ENCODE assay signal across 17 cellular contexts in the genomic region with DNA sequence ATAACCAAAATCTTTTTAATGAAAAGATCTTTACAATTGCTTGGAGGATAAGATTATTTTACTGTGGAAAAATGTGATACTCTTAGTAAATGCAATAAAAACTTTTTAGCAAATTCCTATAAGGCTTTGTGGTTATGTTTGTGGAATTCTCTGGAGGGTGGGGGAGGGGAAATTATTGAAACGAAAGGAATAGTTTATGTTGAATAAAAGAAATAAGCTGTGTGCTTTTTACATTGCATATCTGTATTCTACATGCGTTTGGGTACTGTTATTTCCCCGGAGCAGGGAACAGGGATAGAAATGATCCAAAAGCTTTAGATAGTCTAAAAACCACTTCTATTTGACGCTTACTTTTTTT.
DNase-seq lines count a peak whose midpoint lies in the region; ATAC-seq and TF ChIP-seq lines count a peak whose summit lies in the region.
"Had no signal": no experiment of that assay in that cellular context is flagged by ENCODE, and none has a peak within 500 bp of the region (broad histone marks: within the 10 kb centered on the region; RNA-seq: fewer than 3 reads in every experiment).

No MANE protein-coding gene starts in this region.

- H3K27ac Mint-ChIP-seq in osteocyte (ENCODE audit: unreplicated experiment): no peak overlapping the region
- H3K27ac Mint-ChIP-seq in CD8-positive, alpha-beta memory T cell: no peak overlapping the region
- H3K27ac Mint-ChIP-seq: CD4-positive, CD25-positive, alpha-beta regulatory T cell had no signal

- no peaks in the 10 kb centered on the region for H3K27me3 ChIP-seq in gastrocnemius medialis
- no peaks in the 10 kb centered on the region for H3K27me3 ChIP-seq in CD8-positive, alpha-beta memory T cell (ENCODE audit: insufficient read depth, low read length, poor library complexity, severe bottlenecking)
- H3K27me3 ChIP-seq: Peyer's patch had no signal

- H3K4me1 ChIP-seq in gastrocnemius medialis: peaks cover 28 to 36% of the 10 kb centered on the region in 2 donors
- H3K4me1 ChIP-seq in CD8-positive, alpha-beta memory T cell (ENCODE audit: insufficient read depth, low read length): no peaks in the 10 kb centered on the region
- H3K4me1 ChIP-seq: Peyer's patch had no signal

- H3K9me3 ChIP-seq in gastrocnemius medialis: no peaks in the 10 kb centered on the region
- no peaks in the 10 kb centered on the region for H3K9me3 ChIP-seq in CD8-positive, alpha-beta memory T cell (ENCODE audit: low read length)
- H3K9me3 ChIP-seq: Peyer's patch had no signal

- no peak for ATAC-seq in gastrocnemius medialis
- ATAC-seq: SK-N-SH treated with all-trans-retinoic acid at 6 μM for 48 hours had no signal

- H3K27ac ChIP-seq in gastrocnemius medialis: peak overlapping the region in 3 of 4 donors; percentile 84 to 91 (median 85)
- no peak overlapping the region for H3K27ac ChIP-seq in CD8-positive, alpha-beta memory T cell (ENCODE audit: low read depth, low read length)
- H3K27ac ChIP-seq: Peyer's patch had no signal

- no peak for TF ChIP-seq POLR2A in gastrocnemius medialis (IDR thresholded peaks at IDR 0.05)

- H3K4me1 Mint-ChIP-seq in osteocyte (ENCODE audit: unreplicated experiment): peaks cover 20% of the 10 kb centered on the region
- H3K4me1 Mint-ChIP-seq in CD8-positive, alpha-beta memory T cell: no peaks in the 10 kb centered on the region

- in situ Hi-C loops in gastrocnemius medialis (cut with MboI; ENCODE audit: low sequenced_read_pairs in 4 of 4): no loop called here

- peak; percentile 65 for DNase-seq in EH (ENCODE audit: low read depth)
- peak; percentile 19 for DNase-seq in M059J (ENCODE audit: low read depth)
- DNase-seq in fibroblast of peridontal ligament (ENCODE audit: extremely low read depth): peak; percentile 33
- no peak for DNase-seq in gastrocnemius medialis
- DNase-seq in osteocyte (ENCODE audit: extremely low spot score, unreplicated experiment): no peak
- no peak for DNase-seq in CD8-positive, alpha-beta memory T cell
- DNase-seq in stimulated activated CD4-positive, alpha-beta T cell treated with anti-CD3 and anti-CD28 coated beads, Interleukin-2, amount 100 ng/mL, for 24 hours: no peak
- DNase-seq: ACHN; CD4-positive, CD25-positive, alpha-beta regulatory T cell; Karpas-422; MM.1S; NCI-H1092 treated with DMSO at 0.1 percent for 48 hours; NCI-H2081 treated with DMSO at 0.1 percent for 48 hours; NCI-H510A treated with DMSO at 0.1 percent for 48 hours; Peyer's patch; SHP77 had no signal

- no peaks in the 10 kb centered on the region for H3K9me3 Mint-ChIP-seq in osteocyte (ENCODE audit: unreplicated experiment)
- no peaks in the 10 kb centered on the region for H3K9me3 Mint-ChIP-seq in CD8-positive, alpha-beta memory T cell

- no peaks in the 10 kb centered on the region for H3K27me3 Mint-ChIP-seq in osteocyte (ENCODE audit: unreplicated experiment)
- H3K27me3 Mint-ChIP-seq in CD8-positive, alpha-beta memory T cell: peaks cover 2 to 24% of the 10 kb centered on the region in 2 donors
- H3K27me3 Mint-ChIP-seq: CD4-positive, CD25-positive, alpha-beta regulatory T cell had no signal

- TF ChIP-seq CTCF in gastrocnemius medialis (IDR thresholded peaks at IDR 0.05 in 4 of 5, conservative IDR thresholded peaks at IDR 0.05 in 1 of 5): no peak
- TF ChIP-seq CTCF in osteocyte (IDR thresholded peaks at IDR 0.05): no peak

- no peak overlapping the region for H3K4me3 Mint-ChIP-seq in osteocyte (ENCODE audit: unreplicated experiment)
- no peak overlapping the region for H3K4me3 Mint-ChIP-seq in CD8-positive, alpha-beta memory T cell
- H3K4me3 Mint-ChIP-seq: CD4-positive, CD25-positive, alpha-beta regulatory T cell had no signal

- H3K4me3 ChIP-seq in gastrocnemius medialis: no peak overlapping the region
- H3K4me3 ChIP-seq in CD8-positive, alpha-beta memory T cell (ENCODE audit: low read length): no peak overlapping the region
- H3K4me3 ChIP-seq: Peyer's patch had no signal

- H3K36me3 Mint-ChIP-seq in osteocyte (ENCODE audit: unreplicated experiment): no peaks in the 10 kb centered on the region
- peaks cover 0 to 2% (median 0%) of the 10 kb centered on the region in 3 donors for H3K36me3 Mint-ChIP-seq in CD8-positive, alpha-beta memory T cell

- no peaks in the 10 kb centered on the region for H3K36me3 ChIP-seq in gastrocnemius medialis
- H3K36me3 ChIP-seq in CD8-positive, alpha-beta memory T cell (ENCODE audit: insufficient read depth, low read length): no peaks in the 10 kb centered on the region
- H3K36me3 ChIP-seq: Peyer's patch had no signal

- POLR2A ChIA-PET in CD8-positive, alpha-beta memory T cell (lab: Charles Lee): no interaction called here

- intact Hi-C loops in gastrocnemius medialis (cut with DNase I; ENCODE audit: low total_unique reads): no loop called here

- CTCF ChIA-PET in CD8-positive, alpha-beta memory T cell (lab: Charles Lee): no interaction called here

Comparison
In these comparisons a context has a peak if more than half of its experiments do, and no peak if none do; other contexts are left out.
1. DNase-seq: peak in EH (single experiment), M059J (single experiment) and fibroblast of peridontal ligament (single experiment); none in gastrocnemius medialis (0 of 2), osteocyte (single experiment), CD8-positive, alpha-beta memory T cell (0 of 5) and stimulated activated CD4-positive, alpha-beta T cell treated with anti-CD3 and anti-CD28 coated beads, Interleukin-2, amount 100 ng/mL, for 24 hours (0 of 2).